In genomic region chr22:45212306-45212709, GRCh38 we compare ENCODE assay signal across 8 cellular contexts. TPM values are rescaled to one million over a fixed set of nuclear protein-coding genes. Genes with fewer than 3 reads are reported as not detected.
DNase-seq lines count a peak whose midpoint lies in the region; ATAC-seq and TF ChIP-seq lines count a peak whose summit lies in the region.

No MANE protein-coding gene starts in this region.

- peak overlapping the region; percentile 70 for H3K4me3 Mint-ChIP-seq in chondrocyte (ENCODE audit: unreplicated experiment)
- H3K4me3 Mint-ChIP-seq in activated T-cell treated with anti-CD3 and anti-CD28 coated beads, Interleukin-2, amount 50 U/mL, for 72 hours, result no peak overlapping the region

- peak overlapping the region; percentile 96 for H3K27ac Mint-ChIP-seq in chondrocyte (ENCODE audit: unreplicated experiment)
- no peak overlapping the region for H3K27ac Mint-ChIP-seq in activated T-cell treated with anti-CD3 and anti-CD28 coated beads, Interleukin-2, amount 50 U/mL, for 72 hours

- H3K9me3 ChIP-seq in HUES64 (ENCODE audit: insufficient read depth, low read depth, low read length), result no peaks in the 10 kb centered on the region

- peak; percentile 37 for TF ChIP-seq CTCF in chondrocyte (IDR thresholded peaks at IDR 0.05)

- peak overlapping the region; percentile 15 for H3K4me3 ChIP-seq in HUES64 (ENCODE audit: low read length)

- peak overlapping the region; percentile 27; the same call in 1 of the 2 replicates for H3K9ac ChIP-seq in HUES64 (ENCODE audit: low read depth, low read length)

- peaks cover 10% of the 10 kb centered on the region; the same call in 1 of the 2 replicates for H3K4me1 ChIP-seq in HUES64 (ENCODE audit: insufficient read depth, low read length)

- DNase-seq in chondrocyte (ENCODE audit: low spot score) (peak; percentile 96), left colon (peak; percentile 45 to 53), DMS53 treated with DMSO at 0.1 percent for 48 hours (lab: John Stamatoyannopoulos, UW; ENCODE audit: unreplicated experiment) (no peak)
- no peak for DNase-seq in stimulated activated CD4-positive, alpha-beta T cell treated with anti-CD3 and anti-CD28 coated beads, Interleukin-1b, Interleukin-23, amount 100 ng/mL, for 48 hours
- DNase-seq in activated T-cell treated with anti-CD3 and anti-CD28 coated beads, Interleukin-2, amount 50 U/mL, for 72 hours, result no peak

- peaks cover 6% of the 10 kb centered on the region for H3K36me3 Mint-ChIP-seq in chondrocyte (ENCODE audit: low read depth)
- H3K36me3 Mint-ChIP-seq in activated T-cell treated with anti-CD3 and anti-CD28 coated beads, Interleukin-2, amount 50 U/mL, for 72 hours (ENCODE audit: insufficient read depth in 2 of 2), result no peaks in the 10 kb centered on the region

- H3K27ac ChIP-seq in HUES64 (ENCODE audit: low read depth, low read length) (no peak overlapping the region), temporal lobe (ENCODE audit: low read depth, low read length) (peak overlapping the region; percentile 100)

- ATAC-seq in left colon (peak; percentile 33), HG02759 (IDR thresholded peaks at IDR 0.05; ENCODE audit: unreplicated experiment) (no peak)
- ATAC-seq in activated T-cell treated with anti-CD3 and anti-CD28 coated beads, Interleukin-2, amount 50 U/mL, for 72 hours (replicated peaks in 1 of 2), result no peak

- H3K9me3 Mint-ChIP-seq in chondrocyte (ENCODE audit: low read depth), result no peaks in the 10 kb centered on the region
- H3K9me3 Mint-ChIP-seq in activated T-cell treated with anti-CD3 and anti-CD28 coated beads, Interleukin-2, amount 50 U/mL, for 72 hours, result no peaks in the 10 kb centered on the region

- no peaks in the 10 kb centered on the region for H3K27me3 Mint-ChIP-seq in chondrocyte (ENCODE audit: low read depth)
- H3K27me3 Mint-ChIP-seq in activated T-cell treated with anti-CD3 and anti-CD28 coated beads, Interleukin-2, amount 50 U/mL, for 72 hours (ENCODE audit: low read depth), result no peaks in the 10 kb centered on the region

- H3K27me3 ChIP-seq in HUES64 (ENCODE audit: insufficient read depth, low read length), result no peaks in the 10 kb centered on the region

- intact Hi-C loops in left colon (cut with DNase I, micrococcal nuclease), result no loop called here

- H3K36me3 ChIP-seq in HUES64 (ENCODE audit: insufficient read depth, low read length), result no peaks in the 10 kb centered on the region

- 7% methylated on average over 11 of the region's 14 CpGs for WGBS in HUES64

- H3K4me1 Mint-ChIP-seq in chondrocyte (ENCODE audit: low read depth), result peaks cover 69% of the 10 kb centered on the region
- H3K4me1 Mint-ChIP-seq in activated T-cell treated with anti-CD3 and anti-CD28 coated beads, Interleukin-2, amount 50 U/mL, for 72 hours (ENCODE audit: low read depth), result no peaks in the 10 kb centered on the region

RNA-seq across cellular contexts. Expression of gene KIAA0930, which starts 28.4 kb away (rescaled TPM):
- 25.7 TPM for polyA plus RNA-seq in HUES64 (2013, experiment 1 of 2)
- 34.5 TPM for polyA plus RNA-seq in HUES64 (2013, experiment 2 of 2)
- total RNA-seq in chondrocyte (103 to 109 TPM (median 109 TPM) in 3 replicates), left colon (10 to 100 TPM; 36.0 to 52.2 TPM), temporal lobe (42.0 TPM)
- total RNA-seq in activated T-cell treated with anti-CD3 and anti-CD28 coated beads, Interleukin-2, amount 50 U/mL, for 72 hours, result 10 to 100 TPM; 25.3 to 26.4 TPM

RNA-seq across cellular contexts. Expression of gene NUP50, which starts 48.6 kb away (rescaled TPM):
- 62.6 TPM for polyA plus RNA-seq in HUES64 (2013, experiment 1 of 2)
- polyA plus RNA-seq in HUES64 (2013, experiment 2 of 2), result 56.7 TPM
- total RNA-seq in chondrocyte (35.8 to 44.1 TPM (median 41.6 TPM) in 3 replicates), left colon (10 to 100 TPM; 56.4 to 65.9 TPM), temporal lobe (37.6 TPM)
- 100 to 1,000 TPM; 162 to 184 TPM for total RNA-seq in activated T-cell treated with anti-CD3 and anti-CD28 coated beads, Interleukin-2, amount 50 U/mL, for 72 hours

Comparison
In these comparisons a context has a peak if more than half of its experiments do, and no peak if none do; other contexts are left out.
1. DNase-seq: peak in chondrocyte (single experiment) and left colon (2 of 2); none in DMS53 treated with DMSO at 0.1 percent for 48 hours (single experiment), stimulated activated CD4-positive, alpha-beta T cell treated with anti-CD3 and anti-CD28 coated beads, Interleukin-1b, Interleukin-23, amount 100 ng/mL, for 48 hours (single experiment) and activated T-cell treated with anti-CD3 and anti-CD28 coated beads, Interleukin-2, amount 50 U/mL, for 72 hours (0 of 2).